ENCODE assay signal across 8 cellular contexts in genomic region chr19:41570639-41571112, GRCh38. TPM values are rescaled to one million over a fixed set of nuclear protein-coding genes. Genes with fewer than 3 reads are reported as not detected.
A peak's percentile ranks its signal among the peaks of the same experiment; 100 is the strongest.
DNase-seq lines count a peak whose midpoint lies in the region; ATAC-seq and TF ChIP-seq lines count a peak whose summit lies in the region.

No MANE protein-coding gene starts in this region.

- no peak overlapping the region for H3K27ac ChIP-seq in epithelial cell of prostate

- DNase-seq in COR-L47 (lab: John Stamatoyannopoulos, UW): peak; percentile 76
- peak; percentile 96 for DNase-seq in HT-29 (ENCODE audit: low spot score)
- DNase-seq in NOMO-1 treated with dmso at 0.1 percent for 144 hours (lab: John Stamatoyannopoulos, UW; ENCODE audit: unreplicated experiment): peak; percentile 77
- DNase-seq in activated CD8-positive, alpha-beta memory T cell treated with anti-CD3 and anti-CD28 coated beads, Interleukin-2, amount 10 ng/mL, durations not matched to agents 7 days and 5 days: peak; percentile 89
- DNase-seq in epithelial cell of prostate (ENCODE audit: low read depth, low spot score): peak; percentile 10
- peak; percentile 79 for DNase-seq in natural killer cell
- DNase-seq in stimulated activated effector memory CD8-positive, alpha-beta T cell treated with anti-CD3 and anti-CD28 coated beads, Interleukin-12 subunit alpha, Interleukin-12 subunit beta, amount 100 ng/mL, for 72 hours (ENCODE audit: low spot score in 2 of 2): peak; percentile 84 to 89

- H3K27ac Mint-ChIP-seq in activated CD8-positive, alpha-beta memory T cell treated with anti-CD3 and anti-CD28 coated beads, Interleukin-2, amount 10 ng/mL, durations not matched to agents 7 days and 5 days: peak overlapping the region; percentile 63
- no peak overlapping the region for H3K27ac Mint-ChIP-seq in natural killer cell
- peak overlapping the region; percentile 33 for H3K27ac Mint-ChIP-seq in stimulated activated effector memory CD8-positive, alpha-beta T cell treated with anti-CD3 and anti-CD28 coated beads, Interleukin-12 subunit alpha, Interleukin-12 subunit beta, amount 100 ng/mL, for 72 hours

- peaks cover 22% of the 10 kb centered on the region for H3K4me1 Mint-ChIP-seq in activated CD8-positive, alpha-beta memory T cell treated with anti-CD3 and anti-CD28 coated beads, Interleukin-2, amount 10 ng/mL, durations not matched to agents 7 days and 5 days
- H3K4me1 Mint-ChIP-seq in natural killer cell: peaks cover 30 to 33% of the 10 kb centered on the region in 2 donors
- H3K4me1 Mint-ChIP-seq in stimulated activated effector memory CD8-positive, alpha-beta T cell treated with anti-CD3 and anti-CD28 coated beads, Interleukin-12 subunit alpha, Interleukin-12 subunit beta, amount 100 ng/mL, for 72 hours: peaks cover 30% of the 10 kb centered on the region

- intact Hi-C loops in natural killer cell (cut with micrococcal nuclease): loop anchor here (1.0 kb wide), 2 partner anchors 28 to 121 kb away; no protein-coding TSS in a partner anchor

- no peak overlapping the region for H3K4me3 Mint-ChIP-seq in activated CD8-positive, alpha-beta memory T cell treated with anti-CD3 and anti-CD28 coated beads, Interleukin-2, amount 10 ng/mL, durations not matched to agents 7 days and 5 days
- H3K4me3 Mint-ChIP-seq in natural killer cell: no peak overlapping the region
- H3K4me3 Mint-ChIP-seq in stimulated activated effector memory CD8-positive, alpha-beta T cell treated with anti-CD3 and anti-CD28 coated beads, Interleukin-12 subunit alpha, Interleukin-12 subunit beta, amount 100 ng/mL, for 72 hours: no peak overlapping the region

- H3K27me3 Mint-ChIP-seq in activated CD8-positive, alpha-beta memory T cell treated with anti-CD3 and anti-CD28 coated beads, Interleukin-2, amount 10 ng/mL, durations not matched to agents 7 days and 5 days: no peaks in the 10 kb centered on the region
- no peaks in the 10 kb centered on the region for H3K27me3 Mint-ChIP-seq in natural killer cell (ENCODE audit: low read depth in 2 of 2)

- H3K36me3 Mint-ChIP-seq in activated CD8-positive, alpha-beta memory T cell treated with anti-CD3 and anti-CD28 coated beads, Interleukin-2, amount 10 ng/mL, durations not matched to agents 7 days and 5 days: peaks cover 12% of the 10 kb centered on the region
- no peaks in the 10 kb centered on the region for H3K36me3 Mint-ChIP-seq in natural killer cell
- H3K36me3 Mint-ChIP-seq in stimulated activated effector memory CD8-positive, alpha-beta T cell treated with anti-CD3 and anti-CD28 coated beads, Interleukin-12 subunit alpha, Interleukin-12 subunit beta, amount 100 ng/mL, for 72 hours: peaks cover 26% of the 10 kb centered on the region

- H3K9me3 Mint-ChIP-seq in activated CD8-positive, alpha-beta memory T cell treated with anti-CD3 and anti-CD28 coated beads, Interleukin-2, amount 10 ng/mL, durations not matched to agents 7 days and 5 days (ENCODE audit: low read depth): no peaks in the 10 kb centered on the region
- no peaks in the 10 kb centered on the region for H3K9me3 Mint-ChIP-seq in natural killer cell
- no peaks in the 10 kb centered on the region for H3K9me3 Mint-ChIP-seq in stimulated activated effector memory CD8-positive, alpha-beta T cell treated with anti-CD3 and anti-CD28 coated beads, Interleukin-12 subunit alpha, Interleukin-12 subunit beta, amount 100 ng/mL, for 72 hours

- peak; percentile 88 for TF ChIP-seq CTCF in natural killer cell (IDR thresholded peaks at IDR 0.05)

- ATAC-seq in activated CD8-positive, alpha-beta memory T cell treated with anti-CD3 and anti-CD28 coated beads, Interleukin-2, amount 10 ng/mL, durations not matched to agents 7 days and 5 days: peak; percentile 96
- ATAC-seq in natural killer cell (peak; percentile 93 to 99 (median 98)), HG03378 (IDR thresholded peaks at IDR 0.05; ENCODE audit: unreplicated experiment) (no peak)
- peak; percentile 98 for ATAC-seq in stimulated activated effector memory CD8-positive, alpha-beta T cell treated with anti-CD3 and anti-CD28 coated beads, Interleukin-12 subunit alpha, Interleukin-12 subunit beta, amount 100 ng/mL, for 72 hours

- CTCF ChIA-PET in activated CD8-positive, alpha-beta memory T cell treated with anti-CD3 and anti-CD28 coated beads, Interleukin-2, amount 10 ng/mL, durations not matched to agents 7 days and 5 days (lab: Charles Lee): interaction anchor here (0.7 to 23.1 kb wide), 19 partner anchors 11 to 366 kb away, joined by 3 to 497 read pairs (median 7); partner anchors contain the start of gene ERICH4

RNA-seq across cellular contexts. Expression of gene CEACAM21, which starts 5.3 kb away (rescaled TPM):
- not detected in 2 replicates for total RNA-seq in HT-29 (2014; rRNA removed; shearing (Covaris generic))
- total RNA-seq in activated CD8-positive, alpha-beta memory T cell treated with anti-CD3 and anti-CD28 coated beads, Interleukin-2, amount 10 ng/mL, durations not matched to agents 7 days and 5 days: 10 to 100 TPM; 54.6 to 57.1 TPM
- total RNA-seq in natural killer cell: 10 to 100 TPM; 26.8 to 46.6 (median 33.6) TPM

RNA-seq across cellular contexts. Expression of gene CEACAM4, which starts 56.2 kb away (rescaled TPM):
- total RNA-seq in HT-29 (2014; rRNA removed; shearing (Covaris generic)): not detected in 2 replicates
- not detected for total RNA-seq in activated CD8-positive, alpha-beta memory T cell treated with anti-CD3 and anti-CD28 coated beads, Interleukin-2, amount 10 ng/mL, durations not matched to agents 7 days and 5 days
- total RNA-seq in natural killer cell: 1 to 10 TPM in 1 of 3 donors, under 1 TPM in 2; 0.52 to 1.1 (median 0.78) TPM

Comparison
In these comparisons a context has a peak if more than half of its experiments do, and no peak if none do; other contexts are left out.
1. DNase-seq: peak in every context shown above with its lines; median percentile 96 in HT-29; 89 in activated CD8-positive, alpha-beta memory T cell treated with anti-CD3 and anti-CD28 coated beads, Interleukin-2, amount 10 ng/mL, durations not matched to agents 7 days and 5 days; 86 in stimulated activated effector memory CD8-positive, alpha-beta T cell treated with anti-CD3 and anti-CD28 coated beads, Interleukin-12 subunit alpha, Interleukin-12 subunit beta, amount 100 ng/mL, for 72 hours; 79 in natural killer cell; 77 in NOMO-1 treated with dmso at 0.1 percent for 144 hours; 76 in COR-L47; 10 in epithelial cell of prostate.
2. H3K27ac Mint-ChIP-seq: peak in activated CD8-positive, alpha-beta memory T cell treated with anti-CD3 and anti-CD28 coated beads, Interleukin-2, amount 10 ng/mL, durations not matched to agents 7 days and 5 days (single experiment) and stimulated activated effector memory CD8-positive, alpha-beta T cell treated with anti-CD3 and anti-CD28 coated beads, Interleukin-12 subunit alpha, Interleukin-12 subunit beta, amount 100 ng/mL, for 72 hours (single experiment); none in natural killer cell (0 of 2).
3. RNA of gene CEACAM21, which starts 5.3 kb away (total RNA-seq): 54.6 to 57.1 TPM in activated CD8-positive, alpha-beta memory T cell treated with anti-CD3 and anti-CD28 coated beads, Interleukin-2, amount 10 ng/mL, durations not matched to agents 7 days and 5 days and 26.8 to 46.6 TPM in natural killer cell; not detected in HT-29; every median in the first group is over 10 times any median in the second.